1 cellular context compared by ENCODE assay signal in the genomic region with DNA sequence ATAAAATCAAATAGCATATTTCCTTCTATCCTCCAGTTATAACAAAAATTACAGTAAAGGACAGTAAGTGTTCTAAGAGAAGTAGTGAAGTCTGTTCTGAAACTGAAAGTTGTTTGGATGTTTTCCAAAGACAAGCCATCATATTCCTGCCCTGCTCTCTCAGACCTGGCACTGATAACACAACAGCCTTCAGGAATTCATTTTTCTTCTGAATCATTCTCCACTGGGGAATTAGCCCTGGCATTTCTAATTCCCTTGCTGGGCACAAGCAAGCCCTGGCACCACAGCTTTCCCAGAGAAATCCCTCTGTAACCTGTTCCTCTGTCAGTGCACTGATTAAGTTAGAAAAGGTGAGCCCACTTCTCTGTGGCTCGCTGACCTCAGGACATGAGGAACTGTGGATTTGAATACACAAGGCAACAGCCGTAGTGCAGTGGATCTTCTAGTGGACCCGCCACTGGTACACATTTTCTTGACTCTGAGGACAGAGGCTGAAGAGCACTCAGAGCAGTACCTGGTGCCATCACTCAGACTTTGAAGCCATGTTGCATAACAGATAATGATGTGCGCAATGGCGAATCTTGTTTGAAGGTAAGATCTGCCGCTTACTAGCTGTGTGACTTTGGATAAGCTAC.
TF ChIP-seq lines count a peak whose summit lies in the region.

No MANE protein-coding gene starts in this region.

TF ChIP-seq in SK-N-SH, 30 proteins besides CTCF, POLR2A, EP300 and RAD21 (continued from another document):
- TF ChIP-seq, protein P1, sequence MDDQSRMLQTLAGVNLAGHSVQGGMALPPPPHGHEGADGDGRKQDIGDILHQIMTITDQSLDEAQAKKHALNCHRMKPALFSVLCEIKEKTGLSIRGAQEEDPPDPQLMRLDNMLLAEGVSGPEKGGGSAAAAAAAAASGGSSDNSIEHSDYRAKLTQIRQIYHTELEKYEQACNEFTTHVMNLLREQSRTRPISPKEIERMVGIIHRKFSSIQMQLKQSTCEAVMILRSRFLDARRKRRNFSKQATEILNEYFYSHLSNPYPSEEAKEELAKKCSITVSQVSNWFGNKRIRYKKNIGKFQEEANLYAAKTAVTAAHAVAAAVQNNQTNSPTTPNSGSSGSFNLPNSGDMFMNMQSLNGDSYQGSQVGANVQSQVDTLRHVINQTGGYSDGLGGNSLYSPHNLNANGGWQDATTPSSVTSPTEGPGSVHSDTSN (IDR thresholded peaks at IDR 0.05), result peak; percentile 91
- TF ChIP-seq TAF1 (IDR thresholded peaks at IDR 0.05; ENCODE audit: borderline replicate concordance, low read depth, low read length), result no peak
- TF ChIP-seq, protein P2, sequence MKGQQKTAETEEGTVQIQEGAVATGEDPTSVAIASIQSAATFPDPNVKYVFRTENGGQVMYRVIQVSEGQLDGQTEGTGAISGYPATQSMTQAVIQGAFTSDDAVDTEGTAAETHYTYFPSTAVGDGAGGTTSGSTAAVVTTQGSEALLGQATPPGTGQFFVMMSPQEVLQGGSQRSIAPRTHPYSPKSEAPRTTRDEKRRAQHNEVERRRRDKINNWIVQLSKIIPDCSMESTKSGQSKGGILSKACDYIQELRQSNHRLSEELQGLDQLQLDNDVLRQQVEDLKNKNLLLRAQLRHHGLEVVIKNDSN (IDR thresholded peaks at IDR 0.05; ENCODE audit: borderline replicate concordance, low read depth), result no peak
- TF ChIP-seq, protein P3, sequence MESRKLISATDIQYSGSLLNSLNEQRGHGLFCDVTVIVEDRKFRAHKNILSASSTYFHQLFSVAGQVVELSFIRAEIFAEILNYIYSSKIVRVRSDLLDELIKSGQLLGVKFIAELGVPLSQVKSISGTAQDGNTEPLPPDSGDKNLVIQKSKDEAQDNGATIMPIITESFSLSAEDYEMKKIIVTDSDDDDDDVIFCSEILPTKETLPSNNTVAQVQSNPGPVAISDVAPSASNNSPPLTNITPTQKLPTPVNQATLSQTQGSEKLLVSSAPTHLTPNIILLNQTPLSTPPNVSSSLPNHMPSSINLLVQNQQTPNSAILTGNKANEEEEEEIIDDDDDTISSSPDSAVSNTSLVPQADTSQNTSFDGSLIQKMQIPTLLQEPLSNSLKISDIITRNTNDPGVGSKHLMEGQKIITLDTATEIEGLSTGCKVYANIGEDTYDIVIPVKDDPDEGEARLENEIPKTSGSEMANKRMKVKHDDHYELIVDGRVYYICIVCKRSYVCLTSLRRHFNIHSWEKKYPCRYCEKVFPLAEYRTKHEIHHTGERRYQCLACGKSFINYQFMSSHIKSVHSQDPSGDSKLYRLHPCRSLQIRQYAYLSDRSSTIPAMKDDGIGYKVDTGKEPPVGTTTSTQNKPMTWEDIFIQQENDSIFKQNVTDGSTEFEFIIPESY (IDR thresholded peaks at IDR 0.05; ENCODE audit: borderline replicate concordance, low read depth), result no peak
- peak; percentile 49; the same call in 1 of the 2 replicates for TF ChIP-seq SIN3A (IDR thresholded peaks at IDR 0.05; ENCODE audit: borderline replicate concordance, low read depth, low read length)
- peak; percentile 80 for TF ChIP-seq TCF12 (IDR thresholded peaks at IDR 0.05)
- no peak for TF ChIP-seq FOXM1 (IDR thresholded peaks at IDR 0.05; ENCODE audit: low read depth)
- TF ChIP-seq, protein P4, sequence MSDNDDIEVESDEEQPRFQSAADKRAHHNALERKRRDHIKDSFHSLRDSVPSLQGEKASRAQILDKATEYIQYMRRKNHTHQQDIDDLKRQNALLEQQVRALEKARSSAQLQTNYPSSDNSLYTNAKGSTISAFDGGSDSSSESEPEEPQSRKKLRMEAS (IDR thresholded peaks at IDR 0.05; ENCODE audit: low read depth), result no peak
- TF ChIP-seq RFX5 (IDR thresholded peaks at IDR 0.05; ENCODE audit: low read length), result no peak
- TF ChIP-seq, protein P5, sequence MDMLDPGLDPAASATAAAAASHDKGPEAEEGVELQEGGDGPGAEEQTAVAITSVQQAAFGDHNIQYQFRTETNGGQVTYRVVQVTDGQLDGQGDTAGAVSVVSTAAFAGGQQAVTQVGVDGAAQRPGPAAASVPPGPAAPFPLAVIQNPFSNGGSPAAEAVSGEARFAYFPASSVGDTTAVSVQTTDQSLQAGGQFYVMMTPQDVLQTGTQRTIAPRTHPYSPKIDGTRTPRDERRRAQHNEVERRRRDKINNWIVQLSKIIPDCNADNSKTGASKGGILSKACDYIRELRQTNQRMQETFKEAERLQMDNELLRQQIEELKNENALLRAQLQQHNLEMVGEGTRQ (IDR thresholded peaks at IDR 0.05; ENCODE audit: borderline replicate concordance, low read depth, low read length), result no peak
- peak; percentile 93 for TF ChIP-seq NFIC (IDR thresholded peaks at IDR 0.05; ENCODE audit: borderline replicate concordance)
- peak; percentile 75 for TF ChIP-seq JUND (IDR thresholded peaks at IDR 0.05)
- 0 out of 2 replicates have a peak, but pooled peaks have one; percentile 62 for TF ChIP-seq TEAD4 (IDR thresholded peaks at IDR 0.05; ENCODE audit: borderline replicate concordance, insufficient read depth)
- no peak for TF ChIP-seq ELF1 (IDR thresholded peaks at IDR 0.05)
- no peak for TF ChIP-seq GATA2 (CRISPR knock-in tag; IDR thresholded peaks at IDR 0.05)
- peak; percentile 73; the same call in 1 of the 2 replicates for TF ChIP-seq FOSL2 (IDR thresholded peaks at IDR 0.05; ENCODE audit: borderline replicate concordance, low read depth)
- TF ChIP-seq RCOR1 (IDR thresholded peaks at IDR 0.05; ENCODE audit: low read length), result no peak
- peak; percentile 21; the same call in 1 of the 2 replicates for TF ChIP-seq RXRA (IDR thresholded peaks at IDR 0.05; ENCODE audit: borderline replicate concordance, low read depth)
- TF ChIP-seq MEF2A (IDR thresholded peaks at IDR 0.05; ENCODE audit: borderline replicate concordance, low read depth), result no peak
